Comparison of ENCODE assay signal across 21 cellular contexts in genomic region chr11:110621826-110622225, GRCh38.
"Had no signal": no experiment of that assay in that cellular context is flagged by ENCODE, and none has a peak within 500 bp of the region (broad histone marks: within the 10 kb centered on the region; RNA-seq: fewer than 3 reads in every experiment).

No MANE protein-coding gene starts in this region.

- H3K4me3 Mint-ChIP-seq: activated naive CD8-positive, alpha-beta T cell; activated T-cell treated with anti-CD3 and anti-CD28 coated beads, Interleukin-2, amount 50 U/mL, for 4 hours; natural killer cell had no signal

- H3K9me3 ChIP-seq: sigmoid colon, testis, vagina had no signal

- DNase-seq: activated CD8-positive, alpha-beta memory T cell treated with anti-CD3 and anti-CD28 coated beads, Interleukin-2, amount 50 U/mL, for 4 hours; activated naive CD4-positive, alpha-beta T cell; activated T-cell treated with anti-CD3 and anti-CD28 coated beads, Interleukin-2, amount 50 U/mL, for 4 hours; amniotic stem cell; cerebellar nuclear complex; cortex of kidney; heart left ventricle; natural killer cell; retina; sigmoid colon; stimulated activated CD4-positive, alpha-beta T cell treated with anti-CD3 and anti-CD28 coated beads, Interleukin-4, amount 100 ng/mL, for 1 hour; stimulated activated naive CD4-positive, alpha-beta T cell; T-helper 9 cell; testis; trophoblast cell had no signal

- H3K4me1 ChIP-seq: heart left ventricle, sigmoid colon, testis, vagina had no signal

- H3K36me3 Mint-ChIP-seq: activated naive CD8-positive, alpha-beta T cell; natural killer cell had no signal

- ATAC-seq: activated T-cell treated with anti-CD3 and anti-CD28 coated beads, Interleukin-2, amount 50 U/mL, for 4 hours; heart left ventricle; left lobe of liver; natural killer cell had no signal

- H3K9me3 Mint-ChIP-seq: activated T-helper 2 cell treated with anti-CD3 and anti-CD28 coated beads, Interferon-gamma antibody, Interleukin-2, Interleukin-4, amounts not matched to agents 10 μg/mL and 5 μg/mL and 100 μg/mL, durations not matched to agents 14 hours and 24 hours and 36 hours had no signal

- H3K4me3 ChIP-seq: heart left ventricle, lung, sigmoid colon, testis, vagina had no signal

- H3K36me3 ChIP-seq: heart left ventricle, sigmoid colon, vagina had no signal

- H3K4me1 Mint-ChIP-seq: natural killer cell had no signal

- H3K27me3 ChIP-seq: heart left ventricle, sigmoid colon, testis, vagina had no signal

- H3K27ac ChIP-seq: heart left ventricle, sigmoid colon, testis, vagina had no signal

- H3K27me3 Mint-ChIP-seq: activated naive CD8-positive, alpha-beta T cell; progenitor cell of endocrine pancreas had no signal

- H3K27ac Mint-ChIP-seq: activated naive CD8-positive, alpha-beta T cell; activated T-helper 2 cell treated with anti-CD3 and anti-CD28 coated beads, Interferon-gamma antibody, Interleukin-2, Interleukin-4, amounts not matched to agents 10 μg/mL and 5 μg/mL and 100 μg/mL, durations not matched to agents 14 hours and 24 hours and 36 hours; natural killer cell; progenitor cell of endocrine pancreas had no signal
